Comparison of ENCODE assay signal across 8 cellular contexts in genomic region chr11:64745523-64746328, GRCh38. TPM values are rescaled to one million over a fixed set of nuclear protein-coding genes. Genes with fewer than 3 reads are reported as not detected.
DNase-seq lines count a peak whose midpoint lies in the region; ATAC-seq and TF ChIP-seq lines count a peak whose summit lies in the region.

No MANE protein-coding gene starts in this region.

- H3K27ac ChIP-seq in BLaER1 treated with 17β-estradiol and CSF1 and Interleukin-3, amounts not matched to agents 10 nM and 100 nM = peak overlapping the region; percentile 82 to 100 (median 99)
- peak overlapping the region; percentile 85 for H3K27ac ChIP-seq in cingulate gyrus (ENCODE audit: low read depth, low read length)
- H3K27ac ChIP-seq in lower lobe of right lung = peak overlapping the region; percentile 94

- ATAC-seq in HG03571 (IDR thresholded peaks at IDR 0.05; ENCODE audit: unreplicated experiment) = peak; percentile 30
- ATAC-seq in lower lobe of right lung = peak; percentile 59 to 63
- ATAC-seq in GM21367 (IDR thresholded peaks at IDR 0.05; ENCODE audit: unreplicated experiment) = no peak

- TF ChIP-seq CTCF in lower lobe of right lung (IDR thresholded peaks at IDR 0.05) = no peak

- peak overlapping the region; percentile 82 to 97 (median 93) for H3K9ac ChIP-seq in BLaER1 treated with 17β-estradiol and CSF1 and Interleukin-3, amounts not matched to agents 10 nM and 100 nM

- peaks cover 34 to 80% (median 49%) of the 10 kb centered on the region in 10 experiments for H3K4me1 ChIP-seq in BLaER1 treated with 17β-estradiol and CSF1 and Interleukin-3, amounts not matched to agents 10 nM and 100 nM
- H3K4me1 ChIP-seq in lower lobe of right lung = peaks cover 40% of the 10 kb centered on the region

- H3K4me2 ChIP-seq in BLaER1 treated with 17β-estradiol and CSF1 and Interleukin-3, amounts not matched to agents 10 nM and 100 nM = peak overlapping the region; percentile 88 to 100 (median 98)

- H3K9me3 ChIP-seq in BLaER1 treated with 17β-estradiol and CSF1 and Interleukin-3, amounts not matched to agents 10 nM and 100 nM (replicated peaks in 1 of 11) = no peaks in the 10 kb centered on the region
- H3K9me3 ChIP-seq in lower lobe of right lung = no peaks in the 10 kb centered on the region

- peaks cover 0 to 15% (median 6%) of the 10 kb centered on the region in 11 experiments; a peak in 15 of 22 replicates for H3K36me3 ChIP-seq in BLaER1 treated with 17β-estradiol and CSF1 and Interleukin-3, amounts not matched to agents 10 nM and 100 nM
- H3K36me3 ChIP-seq in lower lobe of right lung = no peaks in the 10 kb centered on the region

- intact Hi-C loops in lower lobe of right lung (cut with DNase I) = no loop called here

- H3K27me3 ChIP-seq in BLaER1 treated with 17β-estradiol and CSF1 and Interleukin-3, amounts not matched to agents 10 nM and 100 nM = no peaks in the 10 kb centered on the region
- peaks cover 14% of the 10 kb centered on the region for H3K27me3 ChIP-seq in lower lobe of right lung (ENCODE audit: low read depth)

- DNase-seq in activated CD4-positive, CD25-positive, alpha-beta regulatory T cell treated with anti-CD3 and anti-CD28 coated beads, Interleukin-2, amount 50 U/mL, for 16 hours (ENCODE audit: low read depth, low spot score) = peak; percentile 52
- peak; percentile 90 for DNase-seq in lower lobe of right lung
- DNase-seq in stimulated activated CD8-positive, alpha-beta memory T cell treated with anti-CD3 and anti-CD28 coated beads, Interleukin-15, amount 100 ng/mL, for 1 hour (ENCODE audit: low read depth) = peak; percentile 62
- DNase-seq in NCI-H524 treated with DMSO at 0.1 percent for 48 hours (lab: John Stamatoyannopoulos, UW) = no peak

- H4K20me1 ChIP-seq in BLaER1 treated with 17β-estradiol and CSF1 and Interleukin-3, amounts not matched to agents 10 nM and 100 nM = peaks cover 0 to 25% (median 20%) of the 10 kb centered on the region in 11 experiments; a peak in 16 of 22 replicates

- peak overlapping the region; percentile 67 to 91 (median 74) for H3K4me3 ChIP-seq in BLaER1 treated with 17β-estradiol and CSF1 and Interleukin-3, amounts not matched to agents 10 nM and 100 nM
- peak overlapping the region; percentile 76 for H3K4me3 ChIP-seq in lower lobe of right lung

RNA-seq across cellular contexts. Expression of gene RASGRP2, which starts 1.8 kb away (rescaled TPM):
- 30.4 TPM for total RNA-seq in lower lobe of right lung

RNA-seq across cellular contexts. Expression of gene PYGM, which starts 14.0 kb away (rescaled TPM):
- total RNA-seq in lower lobe of right lung = 2.6 TPM

RNA-seq across cellular contexts. Expression of gene NRXN2, which starts 22.7 kb away (rescaled TPM):
- total RNA-seq in lower lobe of right lung = 1.7 TPM

RNA-seq across cellular contexts. Expression of gene SF1, which starts 32.6 kb away (rescaled TPM):
- total RNA-seq in lower lobe of right lung = 269 TPM

RNA-seq across cellular contexts. Expression of gene MAP4K2, which starts 57.3 kb away (rescaled TPM):
- total RNA-seq in lower lobe of right lung = 29.1 TPM
